Comparison of ENCODE assay signal across 8 cellular contexts in the genomic region with DNA sequence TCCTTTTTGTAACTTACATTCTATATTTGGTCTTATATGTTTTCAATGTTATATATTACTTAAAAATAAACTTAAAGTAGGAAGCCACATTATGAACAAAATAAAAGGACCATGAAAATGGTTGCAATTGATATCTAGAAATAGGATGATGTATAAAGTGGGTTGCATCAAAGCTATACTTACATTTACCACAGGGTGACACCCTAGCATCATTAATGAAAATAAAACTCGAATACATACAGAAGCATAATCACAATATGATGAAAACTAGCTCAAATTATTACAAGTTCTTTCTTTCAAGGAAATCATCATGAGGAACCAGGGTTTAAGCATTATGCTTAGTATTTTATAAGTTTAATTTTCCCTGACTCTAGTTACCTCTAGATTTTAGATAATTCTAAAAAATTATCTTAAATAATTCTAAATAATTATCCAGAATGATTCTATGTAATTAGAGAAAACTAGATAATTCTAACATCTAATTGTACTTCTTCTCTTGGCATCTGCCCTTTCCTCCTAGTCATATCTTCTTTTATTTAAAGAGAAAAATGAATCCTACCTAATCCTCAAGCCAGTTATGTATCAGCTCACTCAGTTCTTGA. TPM values are rescaled to one million over a fixed set of nuclear protein-coding genes. Genes with fewer than 3 reads are reported as not detected.
DNase-seq lines count a peak whose midpoint lies in the region; ATAC-seq and TF ChIP-seq lines count a peak whose summit lies in the region.

No MANE protein-coding gene starts in this region.

- no peaks in the 10 kb centered on the region for H3K27me3 ChIP-seq in GM23338 (ENCODE audit: insufficient read depth)

- H3K9me2 ChIP-seq in GM23338 (ENCODE audit: insufficient read depth): no peaks in the 10 kb centered on the region

- no peaks in the 10 kb centered on the region for H3K79me2 ChIP-seq in GM23338 (replicated peaks; ENCODE audit: insufficient read depth)

- peak; percentile 39 for DNase-seq in AG10803 (ENCODE audit: low read depth)
- DNase-seq in GM23338 (ENCODE audit: low spot score): peak; percentile 41
- peak; percentile 8 for DNase-seq in RPMI8226
- peak; percentile 17 for DNase-seq in fibroblast of the conjunctiva (ENCODE audit: low read depth)
- DNase-seq in pulmonary artery endothelial cell (ENCODE audit: low read depth, low spot score): peak; percentile 10
- no peak for DNase-seq in KG1 (lab: John Stamatoyannopoulos, UW)

- no peaks in the 10 kb centered on the region for H3K4me1 Mint-ChIP-seq in GM23338

- H3K27me3 Mint-ChIP-seq in GM23338 (ENCODE audit: insufficient read depth, low read depth, poor library complexity): no peaks in the 10 kb centered on the region

- H3K4me2 ChIP-seq in GM23338: no peak overlapping the region

- H3K9me3 Mint-ChIP-seq in GM23338: no peaks in the 10 kb centered on the region

- no peak overlapping the region for H3K4me3 Mint-ChIP-seq in GM23338

- H3K27ac Mint-ChIP-seq in GM23338: no peak overlapping the region

- no peaks in the 10 kb centered on the region for H3F3A ChIP-seq in GM23338 (replicated peaks; ENCODE audit: low read depth)

- H3K36me3 Mint-ChIP-seq in GM23338 (ENCODE audit: low read depth): no peaks in the 10 kb centered on the region

- no peaks in the 10 kb centered on the region for H3K36me3 ChIP-seq in GM23338 (ENCODE audit: insufficient read depth)

- H3K27ac ChIP-seq in GM23338 (ENCODE audit: low read depth): no peak overlapping the region

- TF ChIP-seq CTCF in AG10803 (conservative IDR thresholded peaks at IDR 0.05; ENCODE audit: low read length) (peak; percentile 76), GM23338 (conservative IDR thresholded peaks at IDR 0.05; ENCODE audit: low read depth in 2 of 2) (peak in 1 of 2 experiments; percentile 81; a peak in 3 of 4 replicates)

- H2AFZ ChIP-seq in GM23338: no peak overlapping the region

- no peaks in the 10 kb centered on the region for H4K20me1 ChIP-seq in GM23338 (replicated peaks; ENCODE audit: insufficient read depth)

- H3K4me3 ChIP-seq in AG10803 (ENCODE audit: low read length) (no peak overlapping the region), GM23338 (no peak overlapping the region)

- ATAC-seq in GM23338: no peak; the same call in 2 of the 3 replicates
- ATAC-seq in HG03025 (IDR thresholded peaks at IDR 0.05; ENCODE audit: low FRiP score, unreplicated experiment): no peak
- no peak for ATAC-seq in HG02885 (IDR thresholded peaks at IDR 0.05; ENCODE audit: poor library complexity, unreplicated experiment)

- H3K4me1 ChIP-seq in GM23338 (ENCODE audit: insufficient read depth): no peaks in the 10 kb centered on the region

TF ChIP-seq in GM23338, 12 proteins besides CTCF, POLR2A, EP300 and RAD21:
- no peak for TF ChIP-seq EZH2 (IDR thresholded peaks at IDR 0.05; ENCODE audit: low read depth, unreplicated experiment)
- TF ChIP-seq NANOG (IDR thresholded peaks at IDR 0.05; ENCODE audit: borderline replicate concordance): no peak

RNA-seq across cellular contexts. Expression of a gene that starts 31.2 kb away (rescaled TPM):
- not detected in 2 replicates for total RNA-seq in GM23338 (2014; rRNA removed; shearing (Covaris generic))
- not detected in 2 replicates for polyA plus RNA-seq in GM23338 (2016; fragmentation: Nextera tagmentation; extraction: Ambion mirVana)
- not detected in 2 replicates for total RNA-seq in pulmonary artery endothelial cell

RNA-seq across cellular contexts. Expression of a gene that starts 35.9 kb away (rescaled TPM):
- not detected in 2 replicates for total RNA-seq in GM23338 (2014; rRNA removed; shearing (Covaris generic))
- polyA plus RNA-seq in GM23338 (2016; fragmentation: Nextera tagmentation; extraction: Ambion mirVana): not detected in 2 replicates
- total RNA-seq in pulmonary artery endothelial cell: 0.13 TPM in 1 of 2 replicates, not detected in the other

RNA-seq across cellular contexts. Expression of a gene that starts 38.7 kb away (rescaled TPM):
- total RNA-seq in GM23338 (2014; rRNA removed; shearing (Covaris generic)): 0.19 TPM in 1 of 2 replicates, not detected in the other
- polyA plus RNA-seq in GM23338 (2016; fragmentation: Nextera tagmentation; extraction: Ambion mirVana): not detected in 2 replicates
- not detected in 2 replicates for total RNA-seq in pulmonary artery endothelial cell

RNA-seq across cellular contexts. Expression of a gene that starts 48.1 kb away (rescaled TPM):
- total RNA-seq in GM23338 (2014; rRNA removed; shearing (Covaris generic)): 179 and 182 TPM in 2 replicates
- 450 and 500 TPM in 2 replicates for polyA plus RNA-seq in GM23338 (2016; fragmentation: Nextera tagmentation; extraction: Ambion mirVana)
- 206 and 290 TPM in 2 replicates for total RNA-seq in pulmonary artery endothelial cell

RNA-seq across cellular contexts. Expression of a gene that starts 54.9 kb away (rescaled TPM):
- total RNA-seq in GM23338 (2014; rRNA removed; shearing (Covaris generic)): 1.1 and 3.6 TPM in 2 replicates
- polyA plus RNA-seq in GM23338 (2016; fragmentation: Nextera tagmentation; extraction: Ambion mirVana): 0.57 and 0.66 TPM in 2 replicates
- 0.53 and 0.74 TPM in 2 replicates for total RNA-seq in pulmonary artery endothelial cell
